ENCODE assay signal across 8 cellular contexts in genomic region chr3:142987080-142987700, GRCh38. TPM values are rescaled to one million over a fixed set of nuclear protein-coding genes. Genes with fewer than 3 reads are reported as not detected.
DNase-seq lines count a peak whose midpoint lies in the region; ATAC-seq and TF ChIP-seq lines count a peak whose summit lies in the region.

No MANE protein-coding gene starts in this region.

- DNase-seq in NCI-H1092 treated with DMSO at 0.1 percent for 48 hours (lab: John Stamatoyannopoulos, UW) = peak; percentile 44
- no peak for DNase-seq in NCI-H1092 (lab: John Stamatoyannopoulos, UW)
- DNase-seq in Jurkat, Clone E6-1 (ENCODE audit: low read depth, low spot score) = peak; percentile 55
- peak; percentile 14 for DNase-seq in SHP77 treated with DMSO at 0.1 percent for 48 hours (lab: John Stamatoyannopoulos, UW)
- peak; percentile 35 for DNase-seq in fibroblast of gingiva (ENCODE audit: low read depth)
- no peak for DNase-seq in ovary

- H3K27me3 ChIP-seq in ovary = no peaks in the 10 kb centered on the region

- no peaks in the 10 kb centered on the region for H3K36me3 ChIP-seq in ovary

- TF ChIP-seq POLR2A in ovary (IDR thresholded peaks at IDR 0.05) = no peak

- no peak overlapping the region for H3K4me3 ChIP-seq in Jurkat, Clone E6-1 (ENCODE audit: low read length)
- H3K4me3 ChIP-seq in ovary = no peak overlapping the region

- H3K9me3 ChIP-seq in ovary = no peaks in the 10 kb centered on the region

- H3K27ac ChIP-seq in ovary = no peak overlapping the region

- intact Hi-C loops in ovary (cut with DNase I) = loop anchor here in 2 of 4 donors (5.0 to 10.0 kb wide), 2 partner anchors 160 to 402 kb away; no protein-coding TSS in a partner anchor

- peak in 2 of 3 donors; percentile 19 to 50 for TF ChIP-seq CTCF in ovary (IDR thresholded peaks at IDR 0.05)

- no peak for TF ChIP-seq EP300 in ovary (IDR thresholded peaks at IDR 0.05)

- peaks cover 1% of the 10 kb centered on the region for H3K4me1 ChIP-seq in ovary (ENCODE audit: insufficient read depth)

- WGBS in ovary, 3 donors = 32 to 43% (median 35%) methylated on average over 5 of the region's 5 CpGs

- ATAC-seq in GM19351 (IDR thresholded peaks at IDR 0.05; ENCODE audit: unreplicated experiment) (no peak), GM19455 (IDR thresholded peaks at IDR 0.05; ENCODE audit: unreplicated experiment) (no peak)

RNA-seq across cellular contexts. Expression of gene U2SURP, which starts 14.2 kb away (rescaled TPM):
- polyA plus RNA-seq in Jurkat, Clone E6-1 (2012; ENCODE audit: insufficient read depth, insufficient read length) = 109 TPM
- 100 to 1,000 TPM in 1 of 7 donors, 10 to 100 TPM in 6; 82.6 to 117 (median 98.0) TPM for total RNA-seq in ovary
- 10 to 100 TPM; 32.3 to 61.3 TPM for polyA plus RNA-seq in ovary

RNA-seq across cellular contexts. Expression of gene PAQR9, which starts 23.7 kb away (rescaled TPM):
- polyA plus RNA-seq in Jurkat, Clone E6-1 (2012; ENCODE audit: insufficient read depth, insufficient read length) = 0.95 TPM
- under 1 TPM in 1 of 7 donors, not detected in 6; 0.08 TPM for total RNA-seq in ovary
- under 1 TPM; 0.04 to 0.07 TPM for polyA plus RNA-seq in ovary

Comparison
In these comparisons a context has a peak if more than half of its experiments do, and no peak if none do; other contexts are left out.
1. DNase-seq: peak in NCI-H1092 treated with DMSO at 0.1 percent for 48 hours (single experiment), Jurkat, Clone E6-1 (single experiment), SHP77 treated with DMSO at 0.1 percent for 48 hours (single experiment) and fibroblast of gingiva (single experiment); none in NCI-H1092 (single experiment) and ovary (0 of 5).